12 cellular contexts compared by ENCODE assay signal in genomic region chr4:152360045-152360410, GRCh38.
DNase-seq lines count a peak whose midpoint lies in the region; ATAC-seq and TF ChIP-seq lines count a peak whose summit lies in the region.
"Had no signal": no experiment of that assay in that cellular context is flagged by ENCODE, and none has a peak within 500 bp of the region (broad histone marks: within the 10 kb centered on the region; RNA-seq: fewer than 3 reads in every experiment).

No MANE protein-coding gene starts in this region.

- no peak overlapping the region for H3K23ac ChIP-seq in mesendoderm (ENCODE audit: low read length)

- H2AFZ ChIP-seq in ACC112 (ENCODE audit: low read length, unreplicated experiment): no peak overlapping the region

- H3K27ac ChIP-seq in ACC112 (ENCODE audit: low read depth, low read length) (peak overlapping the region; percentile 26), mesendoderm (ENCODE audit: low read depth, low read length) (no peak overlapping the region), WERI-Rb-1 (no peak overlapping the region)
- H3K27ac ChIP-seq: sigmoid colon, uterus had no signal

- ATAC-seq in GM18868 (IDR thresholded peaks at IDR 0.05; ENCODE audit: unreplicated experiment): peak; percentile 69
- ATAC-seq in HG02798 (IDR thresholded peaks at IDR 0.05; ENCODE audit: poor library complexity, unreplicated experiment): peak; percentile 48
- no peak for ATAC-seq in WTC11

- H3K4me3 ChIP-seq in ACC112 (ENCODE audit: low read depth, low read length) (no peak overlapping the region), mesendoderm (ENCODE audit: low read length) (no peak overlapping the region), WERI-Rb-1 (ENCODE audit: low read depth, low read length) (no peak overlapping the region)
- H3K4me3 ChIP-seq: sigmoid colon, uterus had no signal

- no peak overlapping the region for H3K4ac ChIP-seq in mesendoderm (ENCODE audit: low read depth, low read length)

- TF ChIP-seq CTCF in WTC11 (IDR thresholded peaks at IDR 0.05) (no peak), WERI-Rb-1 (IDR thresholded peaks at IDR 0.05; ENCODE audit: low read depth, low read length) (no peak)

- H4K8ac ChIP-seq in mesendoderm (ENCODE audit: low read depth, low read length): no peak overlapping the region

- H3K56ac ChIP-seq in mesendoderm (ENCODE audit: low read length): no peak overlapping the region

- H3K4me1 ChIP-seq in ACC112 (ENCODE audit: control insufficient read depth, insufficient read depth, low read length, unreplicated experiment) (peaks cover 68% of the 10 kb centered on the region), mesendoderm (ENCODE audit: control insufficient read depth, low read depth, low read length) (no peaks in the 10 kb centered on the region)
- H3K4me1 ChIP-seq: uterus had no signal

- POLR2A ChIA-PET in WTC11 (lab: Charles Lee): no interaction called here

- H2BK5ac ChIP-seq in mesendoderm (ENCODE audit: low read length): no peak overlapping the region

- no peaks in the 10 kb centered on the region for H3K79me1 ChIP-seq in mesendoderm (ENCODE audit: low read length)

- no peaks in the 10 kb centered on the region for H3K9me3 ChIP-seq in WERI-Rb-1 (ENCODE audit: severe bottlenecking)
- H3K9me3 ChIP-seq: sigmoid colon, uterus had no signal

- no peak overlapping the region for H3K18ac ChIP-seq in mesendoderm (ENCODE audit: low read length)

- peaks cover 2% of the 10 kb centered on the region; the same call in 1 of the 2 replicates for H3K4me1 Mint-ChIP-seq in WTC11

- H3K27me3 ChIP-seq in ACC112 (ENCODE audit: insufficient read depth, low read length) (no peaks in the 10 kb centered on the region), mesendoderm (ENCODE audit: insufficient read depth, low read length, poor library complexity) (no peaks in the 10 kb centered on the region), WERI-Rb-1 (ENCODE audit: insufficient read depth, low read depth, severe bottlenecking) (no peaks in the 10 kb centered on the region)
- H3K27me3 ChIP-seq: sigmoid colon, uterus had no signal

- H3K4me3 Mint-ChIP-seq in WTC11: no peak overlapping the region

- DNase-seq in WTC11 (ENCODE audit: low spot score) (no peak), mesendoderm (no peak), cortex of kidney (lab: John Stamatoyannopoulos, UW) (no peak), WERI-Rb-1 (no peak)
- no peak for DNase-seq in stimulated activated CD4-positive, alpha-beta T cell treated with anti-CD3 and anti-CD28 coated beads, Interleukin-4, amount 100 ng/mL, for 4 hours
- DNase-seq: amygdala, sigmoid colon, T-helper 2 cell, uterus had no signal

- H3K79me2 ChIP-seq in ACC112 (ENCODE audit: control insufficient read depth, insufficient read depth, low read length, unreplicated experiment): peaks cover 4% of the 10 kb centered on the region
- no peaks in the 10 kb centered on the region for H3K79me2 ChIP-seq in mesendoderm (ENCODE audit: control insufficient read depth, insufficient read depth, low read length)

- CTCF ChIA-PET in WTC11 (lab: Charles Lee): no interaction called here

- no peak overlapping the region for H3K9ac ChIP-seq in mesendoderm (ENCODE audit: low read length)

- H3K36me3 Mint-ChIP-seq in WTC11: no peaks in the 10 kb centered on the region

- WGBS in mesendoderm (ENCODE audit: extremely low coverage, insufficient coverage, low lambda C conversion rate): no CpG with 5 or more reads among the region's 1 CpG

- no peak overlapping the region for H2AK5ac ChIP-seq in mesendoderm (ENCODE audit: low read length)

- no peak overlapping the region for H2BK120ac ChIP-seq in mesendoderm (ENCODE audit: low read depth, low read length)

- no peak overlapping the region for H4K5ac ChIP-seq in mesendoderm (ENCODE audit: low read length)

- H2BK15ac ChIP-seq in mesendoderm (replicated peaks; ENCODE audit: low read depth): no peak overlapping the region

- H3K27ac Mint-ChIP-seq in WTC11: peak overlapping the region; percentile 30; the same call in 1 of the 2 replicates

- H3K9me3 Mint-ChIP-seq in WTC11: no peaks in the 10 kb centered on the region

- H3K36me3 ChIP-seq in ACC112 (ENCODE audit: insufficient read depth, low read length): no peaks in the 10 kb centered on the region
- no peaks in the 10 kb centered on the region for H3K36me3 ChIP-seq in mesendoderm (ENCODE audit: control insufficient read depth, insufficient read depth, low read length)
- no peaks in the 10 kb centered on the region for H3K36me3 ChIP-seq in WERI-Rb-1
- H3K36me3 ChIP-seq: sigmoid colon, uterus had no signal

- H3K4me2 ChIP-seq in mesendoderm (ENCODE audit: low read length): no peak overlapping the region

- H3K27me3 Mint-ChIP-seq in WTC11 (ENCODE audit: low read depth): no peaks in the 10 kb centered on the region

TF ChIP-seq in WTC11, 78 proteins besides CTCF, POLR2A, EP300 and RAD21:
- TF ChIP-seq NFYB (CRISPR knock-in tag; conservative IDR thresholded peaks at IDR 0.05; ENCODE audit: low read depth) (no peak), TEAD4 (CRISPR knock-in tag; IDR thresholded peaks at IDR 0.05) (no peak), PRDM15 (CRISPR knock-in tag; IDR thresholded peaks at IDR 0.05) (no peak), E2F4 (CRISPR knock-in tag; IDR thresholded peaks at IDR 0.05; ENCODE audit: borderline replicate concordance, low read depth) (no peak), SMAD3 (CRISPR knock-in tag; IDR thresholded peaks at IDR 0.05; ENCODE audit: borderline replicate concordance) (no peak), MYBL2 (CRISPR knock-in tag; IDR thresholded peaks at IDR 0.05) (no peak), IRF1 (CRISPR knock-in tag; IDR thresholded peaks at IDR 0.05) (no peak), TEAD1 (CRISPR knock-in tag; IDR thresholded peaks at IDR 0.05) (no peak), ZSCAN18 (CRISPR knock-in tag; IDR thresholded peaks at IDR 0.05) (no peak)
